ENCODE assay signal across 8 cellular contexts in the genomic region with DNA sequence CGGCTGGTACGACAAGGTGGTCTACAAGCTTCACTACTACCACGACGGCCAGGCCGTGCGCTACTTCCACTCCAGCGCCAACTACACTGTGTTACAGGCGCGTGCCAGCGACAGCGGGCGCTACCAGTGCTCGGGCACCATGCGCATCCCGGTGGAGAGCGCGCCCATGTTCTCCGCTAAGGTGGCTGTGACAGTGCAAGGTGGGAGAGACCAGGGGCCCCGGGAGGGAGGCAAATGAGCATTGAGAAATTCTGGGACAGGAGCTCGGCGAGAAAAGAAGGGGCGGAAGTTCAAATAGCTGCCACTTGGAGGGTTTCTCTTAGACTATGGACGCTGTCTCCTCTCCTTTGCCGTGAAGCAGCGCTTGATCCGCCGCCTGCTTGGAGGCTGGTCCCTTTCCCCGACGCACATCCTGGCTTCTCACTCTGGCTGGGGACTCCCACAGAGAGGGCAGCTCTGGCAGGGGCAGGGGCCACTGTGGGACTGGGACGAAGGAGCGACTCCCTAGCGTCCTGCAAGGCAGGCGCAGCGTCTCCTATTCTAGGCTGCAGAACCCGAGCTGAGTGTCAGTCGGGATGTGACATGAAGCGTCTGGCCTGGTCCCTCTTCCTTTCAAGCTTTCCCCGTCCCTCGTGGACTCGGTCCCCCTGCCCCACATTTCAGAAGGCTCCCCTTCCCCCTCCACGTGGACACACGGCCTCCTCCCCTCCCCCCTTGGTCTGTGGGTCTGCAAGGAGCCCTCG. TPM values are rescaled to one million over a fixed set of nuclear protein-coding genes. Genes with fewer than 3 reads are reported as not detected.
DNase-seq lines count a peak whose midpoint lies in the region; ATAC-seq and TF ChIP-seq lines count a peak whose summit lies in the region.

No MANE protein-coding gene starts in this region.

- peak overlapping the region; percentile 98 for H3K4me2 ChIP-seq in SK-N-SH

- H3K4me3 ChIP-seq in BJ (ENCODE audit: low read depth, low read length) = peak overlapping the region; percentile 80
- H3K4me3 ChIP-seq in SK-N-SH (ENCODE audit: low read depth in 2 of 2, low read length in 1 of 2) = peak overlapping the region; percentile 73 to 79
- H3K4me3 ChIP-seq in ascending aorta = peak overlapping the region; percentile 90 to 92

- TF ChIP-seq RAD21 in SK-N-SH (IDR thresholded peaks at IDR 0.05; ENCODE audit: low read length) = no peak

- peaks cover 13 to 20% of the 10 kb centered on the region in 2 experiments; a peak in 2 of 4 replicates for H3K4me1 ChIP-seq in SK-N-SH (ENCODE audit: control insufficient read depth in 1 of 2, insufficient read depth in 2 of 2, low read depth in 1 of 2, low read length in 1 of 2)
- H3K4me1 ChIP-seq in ascending aorta = peaks cover 2 to 6% of the 10 kb centered on the region in 2 donors

- peaks cover 24% of the 10 kb centered on the region for H3F3A ChIP-seq in SK-N-SH (replicated peaks; ENCODE audit: insufficient read depth)

- H3K9ac ChIP-seq in SK-N-SH = peak overlapping the region; percentile 88; the same call in 1 of the 2 replicates

- H3K79me2 ChIP-seq in SK-N-SH (ENCODE audit: insufficient read depth) = no peaks in the 10 kb centered on the region; the same call in 1 of the 2 replicates

- H3K27ac ChIP-seq in SK-N-SH (ENCODE audit: low read depth in 2 of 2, low read length in 1 of 2) = peak overlapping the region; percentile 69 to 84; a peak in 3 of 4 replicates
- peak overlapping the region; percentile 77 to 81 for H3K27ac ChIP-seq in ascending aorta

- ATAC-seq in GM19035 (IDR thresholded peaks at IDR 0.05; ENCODE audit: unreplicated experiment) = peak; percentile 28

- H3K27me3 ChIP-seq in BJ (ENCODE audit: control insufficient read depth, insufficient read depth, low read length) (no peaks in the 10 kb centered on the region), SK-N-SH (ENCODE audit: insufficient read depth) (no peaks in the 10 kb centered on the region), ascending aorta (no peaks in the 10 kb centered on the region)

- DNase-seq in BJ (ENCODE audit: low read depth) (no peak), HS-5 (ENCODE audit: low read depth) (peak; percentile 35), SK-N-SH (peak; percentile 64), ascending aorta (ENCODE audit: low spot score in 2 of 2) (peak in 1 of 2 donors; percentile 71), hepatic stellate cell (ENCODE audit: low spot score) (peak; percentile 45), retina (peak; percentile 88), pons (ENCODE audit: low spot score) (no peak)

- no peaks in the 10 kb centered on the region for H3K9me2 ChIP-seq in SK-N-SH

- intact Hi-C loops in ascending aorta (cut with DNase I) = loop anchor here (1.0 to 5.0 kb wide), 3 partner anchors 20 to 593 kb away; a partner anchor contains a TSS

- no peaks in the 10 kb centered on the region for H3K9me3 ChIP-seq in SK-N-SH
- no peaks in the 10 kb centered on the region for H3K9me3 ChIP-seq in ascending aorta

- H3K36me3 ChIP-seq in BJ (ENCODE audit: control insufficient read depth, insufficient read depth, low read length) = no peaks in the 10 kb centered on the region
- H3K36me3 ChIP-seq in SK-N-SH (replicated peaks in 1 of 2; ENCODE audit: control insufficient read depth in 1 of 2, insufficient read depth in 2 of 2, low read length in 1 of 2) = no peaks in the 10 kb centered on the region
- no peaks in the 10 kb centered on the region for H3K36me3 ChIP-seq in ascending aorta

- TF ChIP-seq EP300 in SK-N-SH (IDR thresholded peaks at IDR 0.05; ENCODE audit: borderline replicate concordance in 1 of 2, low read depth in 1 of 2, low read length in 1 of 2) = no peak

- WGBS in SK-N-SH (ENCODE audit: low lambda C conversion rate) = 9% methylated on average over 16 of the region's 43 CpGs

- H4K20me1 ChIP-seq in SK-N-SH (ENCODE audit: insufficient read depth) = no peaks in the 10 kb centered on the region

- peak; percentile 56 for TF ChIP-seq CTCF in BJ (IDR thresholded peaks at IDR 0.05; ENCODE audit: insufficient read depth, low read depth, low read length)
- peak; percentile 54 for TF ChIP-seq CTCF in SK-N-SH (IDR thresholded peaks at IDR 0.05)
- peak; percentile 27 to 29 (median 28) for TF ChIP-seq CTCF in ascending aorta (IDR thresholded peaks at IDR 0.05)

- H2AFZ ChIP-seq in SK-N-SH (ENCODE audit: low read depth) = peak overlapping the region; percentile 75

- CTCF ChIA-PET in BJ (lab: Yijun Ruan, JAX) = interaction anchor here (0.6 to 3.1 kb wide), 6 partner anchors 10 to 41 kb away, joined by 3 to 21 read pairs (median 10); a partner anchor contains a TSS
- CTCF ChIA-PET in SK-N-SH (lab: Yijun Ruan, JAX) = interaction anchor here (1.1 to 5.9 kb wide), 8 partner anchors 9 to 239 kb away, joined by 3 to 62 read pairs (median 6); a partner anchor contains a TSS

- POLR2A ChIA-PET in BJ (lab: Charles Lee) (no interaction called here), SK-N-SH (lab: Yijun Ruan, JAX) (interaction anchor here (0.8 kb wide), 2 partner anchors 10 to 529 kb away, joined by 3 read pairs; no protein-coding TSS in a partner anchor)

TF ChIP-seq in SK-N-SH, 30 proteins besides CTCF, POLR2A, EP300 and RAD21 (continues in another document):
- TF ChIP-seq TAF1 (IDR thresholded peaks at IDR 0.05; ENCODE audit: borderline replicate concordance, low read depth, low read length) = no peak
- TF ChIP-seq POLR2AphosphoS5 (IDR thresholded peaks at IDR 0.05; ENCODE audit: low read depth, low read length) = no peak
- no peak for TF ChIP-seq TCF12 (IDR thresholded peaks at IDR 0.05)
- TF ChIP-seq, protein P1, sequence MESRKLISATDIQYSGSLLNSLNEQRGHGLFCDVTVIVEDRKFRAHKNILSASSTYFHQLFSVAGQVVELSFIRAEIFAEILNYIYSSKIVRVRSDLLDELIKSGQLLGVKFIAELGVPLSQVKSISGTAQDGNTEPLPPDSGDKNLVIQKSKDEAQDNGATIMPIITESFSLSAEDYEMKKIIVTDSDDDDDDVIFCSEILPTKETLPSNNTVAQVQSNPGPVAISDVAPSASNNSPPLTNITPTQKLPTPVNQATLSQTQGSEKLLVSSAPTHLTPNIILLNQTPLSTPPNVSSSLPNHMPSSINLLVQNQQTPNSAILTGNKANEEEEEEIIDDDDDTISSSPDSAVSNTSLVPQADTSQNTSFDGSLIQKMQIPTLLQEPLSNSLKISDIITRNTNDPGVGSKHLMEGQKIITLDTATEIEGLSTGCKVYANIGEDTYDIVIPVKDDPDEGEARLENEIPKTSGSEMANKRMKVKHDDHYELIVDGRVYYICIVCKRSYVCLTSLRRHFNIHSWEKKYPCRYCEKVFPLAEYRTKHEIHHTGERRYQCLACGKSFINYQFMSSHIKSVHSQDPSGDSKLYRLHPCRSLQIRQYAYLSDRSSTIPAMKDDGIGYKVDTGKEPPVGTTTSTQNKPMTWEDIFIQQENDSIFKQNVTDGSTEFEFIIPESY (IDR thresholded peaks at IDR 0.05; ENCODE audit: borderline replicate concordance, low read depth) = no peak
- no peak for TF ChIP-seq SIN3A (IDR thresholded peaks at IDR 0.05; ENCODE audit: borderline replicate concordance, low read depth, low read length)
- TF ChIP-seq YY1 (IDR thresholded peaks at IDR 0.05; ENCODE audit: low read depth) = no peak
- no peak for TF ChIP-seq RXRA (IDR thresholded peaks at IDR 0.05; ENCODE audit: borderline replicate concordance, low read depth)
- TF ChIP-seq CHD2 (IDR thresholded peaks at IDR 0.05; ENCODE audit: low read length, partially characterized antibody) = peak; percentile 39

RNA-seq across cellular contexts. Expression of a gene that starts 4.7 kb away (rescaled TPM):
- polyA plus RNA-seq in BJ (2011; rRNA removed) (1.5 and 2.6 TPM in 2 replicates), SK-N-SH (2012; rRNA removed) (2.0 and 2.6 TPM in 2 replicates)
- 1.3 and 1.4 TPM in 2 replicates for polyA minus RNA-seq in BJ (2011; rRNA and poly(A)+ RNA removed)
- polyA plus RNA-seq in SK-N-SH (2012; cell fraction: cytosol; rRNA removed) = 1.3 and 2.0 TPM in 2 replicates
- polyA plus RNA-seq in SK-N-SH (2012; cell fraction: nucleus; rRNA removed) = 2.8 and 4.2 TPM in 2 replicates
- not detected for total RNA-seq in ascending aorta

RNA-seq across cellular contexts. Expression of a gene that starts 19.0 kb away (rescaled TPM):
- polyA plus RNA-seq in BJ (2011; rRNA removed) = 0.97 and 2.0 TPM in 2 replicates
- polyA minus RNA-seq in BJ (2011; rRNA and poly(A)+ RNA removed) = 1.3 and 1.6 TPM in 2 replicates
- polyA plus RNA-seq in SK-N-SH (2012; rRNA removed) = 0.10 and 0.13 TPM in 2 replicates
- 0.10 and 0.12 TPM in 2 replicates for polyA plus RNA-seq in SK-N-SH (2012; cell fraction: cytosol; rRNA removed)
- 0.04 and 0.05 TPM in 2 replicates for polyA plus RNA-seq in SK-N-SH (2012; cell fraction: nucleus; rRNA removed)
- not detected for total RNA-seq in ascending aorta

RNA-seq across cellular contexts. Expression of a gene that starts 23.5 kb away (rescaled TPM):
- polyA plus RNA-seq in BJ (2011; rRNA removed) = 28.1 and 34.1 TPM in 2 replicates
- polyA minus RNA-seq in BJ (2011; rRNA and poly(A)+ RNA removed) = 6.1 and 7.4 TPM in 2 replicates
- polyA plus RNA-seq in SK-N-SH (2012; rRNA removed) = 41.7 and 46.4 TPM in 2 replicates
- 43.4 and 52.8 TPM in 2 replicates for polyA plus RNA-seq in SK-N-SH (2012; cell fraction: cytosol; rRNA removed)
- polyA plus RNA-seq in SK-N-SH (2012; cell fraction: nucleus; rRNA removed) = 35.8 and 43.2 TPM in 2 replicates
- total RNA-seq in ascending aorta = 21.0 TPM

RNA-seq across cellular contexts. Expression of a gene that starts 40.1 kb away (rescaled TPM):
- 22.2 and 34.0 TPM in 2 replicates for polyA plus RNA-seq in BJ (2011; rRNA removed)
- 15.0 and 17.3 TPM in 2 replicates for polyA minus RNA-seq in BJ (2011; rRNA and poly(A)+ RNA removed)
- polyA plus RNA-seq in SK-N-SH (2012; rRNA removed) = 8.8 and 11.7 TPM in 2 replicates
- 12.9 and 13.2 TPM in 2 replicates for polyA plus RNA-seq in SK-N-SH (2012; cell fraction: cytosol; rRNA removed)
- polyA plus RNA-seq in SK-N-SH (2012; cell fraction: nucleus; rRNA removed) = 4.2 and 9.6 TPM in 2 replicates
- total RNA-seq in ascending aorta = 12.3 TPM

Comparison
In these comparisons a context has a peak if more than half of its experiments do, and no peak if none do; other contexts are left out.
1. DNase-seq: peak in HS-5 (single experiment), SK-N-SH (single experiment), hepatic stellate cell (single experiment) and retina (single experiment); none in BJ (single experiment) and pons (single experiment).
2. Peak in every context shown above with its lines, with median percentiles within 50 percentile points of each other: H3K4me3 ChIP-seq and CTCF ChIP-seq.